In genomic region chr3:192063570-192063969, GRCh38 we compare ENCODE assay signal across 8 cellular contexts.
DNase-seq lines count a peak whose midpoint lies in the region; ATAC-seq and TF ChIP-seq lines count a peak whose summit lies in the region.

No MANE protein-coding gene starts in this region.

- H3K4me3 Mint-ChIP-seq in IgD-negative memory B cell, result peak overlapping the region; percentile 70 to 91 (median 86)

- H3K27ac ChIP-seq in right cardiac atrium (ENCODE audit: low read length), result no peak overlapping the region

- whole genome bisulfite sequencing in right cardiac atrium, result 23% methylated on average over 16 of the region's 16 CpGs

- H3K27me3 ChIP-seq in GM06990 (replicated peaks; ENCODE audit: control insufficient read depth, insufficient read depth, low read length) (no peaks in the 10 kb centered on the region), right cardiac atrium (ENCODE audit: control insufficient read depth, insufficient read depth) (no peaks in the 10 kb centered on the region)

- no peaks in the 10 kb centered on the region for H3K36me3 ChIP-seq in GM06990 (ENCODE audit: control insufficient read depth, insufficient read depth, low read length)

- H3K36me3 Mint-ChIP-seq in IgD-negative memory B cell, result no peaks in the 10 kb centered on the region

- peak overlapping the region; percentile 50 for H3K4me3 ChIP-seq in GM06990 (replicated peaks; ENCODE audit: low read depth, low read length)
- H3K4me3 ChIP-seq in right cardiac atrium (ENCODE audit: low read length), result peak overlapping the region; percentile 30

- H3K27ac Mint-ChIP-seq in IgD-negative memory B cell, result peak overlapping the region; percentile 74 to 91 (median 88)

- H3K4me1 ChIP-seq in right cardiac atrium (ENCODE audit: control insufficient read depth, insufficient read depth, low read length), result no peaks in the 10 kb centered on the region

- H3K9me3 ChIP-seq in right cardiac atrium (ENCODE audit: control insufficient read depth, low read length), result no peaks in the 10 kb centered on the region

- ATAC-seq in GM21576 (IDR thresholded peaks at IDR 0.05; ENCODE audit: unreplicated experiment), result peak; percentile 92
- peak; percentile 55 to 72 for ATAC-seq in right cardiac atrium

- intact Hi-C loops in right cardiac atrium (cut with DNase I), result no loop called here

- peaks cover 46 to 59% (median 58%) of the 10 kb centered on the region in 3 donors for H3K4me1 Mint-ChIP-seq in IgD-negative memory B cell

- peak; percentile 66 for DNase-seq in GM06990 (ENCODE audit: extremely low read depth, insufficient read length)
- peak; percentile 25 to 74 (median 62) for DNase-seq in right cardiac atrium
- DNase-seq in hippocampal formation (lab: John Stamatoyannopoulos, UW), result no peak
- DNase-seq in C1 segment of cervical spinal cord (lab: John Stamatoyannopoulos, UW), result no peak
- DNase-seq in superior temporal gyrus (ENCODE audit: extremely low spot score), result no peak
- no peak for DNase-seq in DMS114 treated with DMSO at 0.1 percent for 48 hours (lab: John Stamatoyannopoulos, UW; ENCODE audit: unreplicated experiment)

- peaks cover 0 to 2% (median 0%) of the 10 kb centered on the region in 3 donors for H3K9me3 Mint-ChIP-seq in IgD-negative memory B cell

- H3K27me3 Mint-ChIP-seq in IgD-negative memory B cell, result no peaks in the 10 kb centered on the region

- no peak for TF ChIP-seq CTCF in GM06990 (IDR thresholded peaks at IDR 0.05; ENCODE audit: insufficient read depth, low read length, poor library complexity, severe bottlenecking)

Comparison
In these comparisons a context has a peak if more than half of its experiments do, and no peak if none do; other contexts are left out.
1. DNase-seq: peak in GM06990 (single experiment) and right cardiac atrium (3 of 3); none in hippocampal formation (0 of 2), C1 segment of cervical spinal cord (0 of 14), superior temporal gyrus (single experiment) and DMS114 treated with DMSO at 0.1 percent for 48 hours (single experiment).